Comparison of ENCODE assay signal across 2 cellular contexts in the genomic region with DNA sequence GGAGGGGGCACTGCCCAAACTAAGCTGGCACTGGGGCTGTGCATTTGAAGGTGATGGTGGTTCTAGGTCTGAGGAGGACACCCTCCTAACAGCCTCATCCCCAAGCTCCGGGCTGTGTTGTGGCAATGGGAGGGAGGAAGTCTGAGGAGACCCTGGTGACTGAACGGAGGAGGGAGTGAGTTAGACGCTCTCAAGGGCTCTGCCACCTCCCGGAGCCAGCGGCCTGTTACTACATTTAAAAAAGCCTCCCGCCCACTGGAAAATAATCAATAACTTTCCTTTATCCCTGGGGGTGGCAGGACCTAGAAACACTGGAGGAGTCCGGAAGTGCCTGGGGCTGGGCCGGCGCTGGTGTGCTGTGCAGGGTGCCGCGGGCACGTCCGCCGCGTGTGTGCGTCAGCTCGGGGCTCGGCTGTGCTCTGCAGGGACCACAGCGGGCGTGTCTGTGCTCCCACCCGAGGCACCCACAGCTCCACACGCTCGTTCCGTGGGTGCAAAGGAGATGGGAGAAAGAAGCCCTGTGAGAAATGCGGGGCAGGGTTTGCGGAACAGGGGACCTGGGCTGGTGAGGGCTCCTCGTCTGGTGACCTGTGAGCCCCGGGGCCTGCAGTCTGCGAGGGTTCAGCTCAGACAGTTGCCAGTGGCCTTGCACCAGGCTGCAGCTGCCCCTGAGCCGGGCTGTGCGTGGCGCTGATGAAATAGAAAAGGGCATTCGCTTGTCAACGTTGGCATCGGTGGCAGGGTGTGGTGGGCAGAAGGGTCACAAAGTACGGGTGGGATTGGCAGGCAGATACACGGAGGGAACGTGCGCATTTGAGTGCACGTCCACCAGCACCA.
TF ChIP-seq lines count a peak whose summit lies in the region.

No MANE protein-coding gene starts in this region.

TF ChIP-seq in GM23338, 12 proteins besides CTCF, POLR2A, EP300 and RAD21 (continued from another document and continues in another):
- TF ChIP-seq, protein P1, sequence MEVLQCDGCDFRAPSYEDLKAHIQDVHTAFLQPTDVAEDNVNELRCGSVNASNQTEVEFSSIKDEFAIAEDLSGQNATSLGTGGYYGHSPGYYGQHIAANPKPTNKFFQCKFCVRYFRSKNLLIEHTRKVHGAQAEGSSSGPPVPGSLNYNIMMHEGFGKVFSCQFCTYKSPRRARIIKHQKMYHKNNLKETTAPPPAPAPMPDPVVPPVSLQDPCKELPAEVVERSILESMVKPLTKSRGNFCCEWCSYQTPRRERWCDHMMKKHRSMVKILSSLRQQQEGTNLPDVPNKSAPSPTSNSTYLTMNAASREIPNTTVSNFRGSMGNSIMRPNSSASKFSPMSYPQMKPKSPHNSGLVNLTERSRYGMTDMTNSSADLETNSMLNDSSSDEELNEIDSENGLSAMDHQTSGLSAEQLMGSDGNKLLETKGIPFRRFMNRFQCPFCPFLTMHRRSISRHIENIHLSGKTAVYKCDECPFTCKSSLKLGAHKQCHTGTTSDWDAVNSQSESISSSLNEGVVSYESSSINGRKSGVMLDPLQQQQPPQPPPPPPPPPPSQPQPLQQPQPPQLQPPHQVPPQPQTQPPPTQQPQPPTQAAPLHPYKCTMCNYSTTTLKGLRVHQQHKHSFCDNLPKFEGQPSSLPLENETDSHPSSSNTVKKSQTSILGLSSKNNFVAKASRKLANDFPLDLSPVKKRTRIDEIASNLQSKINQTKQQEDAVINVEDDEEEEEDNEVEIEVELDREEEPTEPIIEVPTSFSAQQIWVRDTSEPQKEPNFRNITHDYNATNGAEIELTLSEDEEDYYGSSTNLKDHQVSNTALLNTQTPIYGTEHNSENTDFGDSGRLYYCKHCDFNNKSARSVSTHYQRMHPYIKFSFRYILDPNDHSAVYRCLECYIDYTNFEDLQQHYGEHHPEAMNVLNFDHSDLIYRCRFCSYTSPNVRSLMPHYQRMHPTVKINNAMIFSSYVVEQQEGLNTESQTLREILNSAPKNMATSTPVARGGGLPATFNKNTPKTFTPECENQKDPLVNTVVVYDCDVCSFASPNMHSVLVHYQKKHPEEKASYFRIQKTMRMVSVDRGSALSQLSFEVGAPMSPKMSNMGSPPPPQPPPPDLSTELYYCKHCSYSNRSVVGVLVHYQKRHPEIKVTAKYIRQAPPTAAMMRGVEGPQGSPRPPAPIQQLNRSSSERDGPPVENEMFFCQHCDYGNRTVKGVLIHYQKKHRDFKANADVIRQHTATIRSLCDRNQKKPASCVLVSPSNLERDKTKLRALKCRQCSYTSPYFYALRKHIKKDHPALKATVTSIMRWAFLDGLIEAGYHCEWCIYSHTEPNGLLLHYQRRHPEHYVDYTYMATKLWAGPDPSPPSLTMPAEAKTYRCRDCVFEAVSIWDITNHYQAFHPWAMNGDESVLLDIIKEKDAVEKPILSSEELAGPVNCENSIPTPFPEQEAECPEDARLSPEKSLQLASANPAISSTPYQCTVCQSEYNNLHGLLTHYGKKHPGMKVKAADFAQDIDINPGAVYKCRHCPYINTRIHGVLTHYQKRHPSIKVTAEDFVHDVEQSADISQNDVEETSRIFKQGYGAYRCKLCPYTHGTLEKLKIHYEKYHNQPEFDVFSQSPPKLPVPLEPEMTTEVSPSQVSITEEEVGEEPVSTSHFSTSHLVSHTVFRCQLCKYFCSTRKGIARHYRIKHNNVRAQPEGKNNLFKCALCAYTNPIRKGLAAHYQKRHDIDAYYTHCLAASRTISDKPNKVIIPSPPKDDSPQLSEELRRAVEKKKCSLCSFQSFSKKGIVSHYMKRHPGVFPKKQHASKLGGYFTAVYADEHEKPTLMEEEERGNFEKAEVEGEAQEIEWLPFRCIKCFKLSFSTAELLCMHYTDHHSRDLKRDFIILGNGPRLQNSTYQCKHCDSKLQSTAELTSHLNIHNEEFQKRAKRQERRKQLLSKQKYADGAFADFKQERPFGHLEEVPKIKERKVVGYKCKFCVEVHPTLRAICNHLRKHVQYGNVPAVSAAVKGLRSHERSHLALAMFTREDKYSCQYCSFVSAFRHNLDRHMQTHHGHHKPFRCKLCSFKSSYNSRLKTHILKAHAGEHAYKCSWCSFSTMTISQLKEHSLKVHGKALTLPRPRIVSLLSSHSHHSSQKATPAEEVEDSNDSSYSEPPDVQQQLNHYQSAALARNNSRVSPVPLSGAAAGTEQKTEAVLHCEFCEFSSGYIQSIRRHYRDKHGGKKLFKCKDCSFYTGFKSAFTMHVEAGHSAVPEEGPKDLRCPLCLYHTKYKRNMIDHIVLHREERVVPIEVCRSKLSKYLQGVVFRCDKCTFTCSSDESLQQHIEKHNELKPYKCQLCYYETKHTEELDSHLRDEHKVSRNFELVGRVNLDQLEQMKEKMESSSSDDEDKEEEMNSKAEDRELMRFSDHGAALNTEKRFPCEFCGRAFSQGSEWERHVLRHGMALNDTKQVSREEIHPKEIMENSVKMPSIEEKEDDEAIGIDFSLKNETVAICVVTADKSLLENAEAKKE (CRISPR knock-in tag; IDR thresholded peaks at IDR 0.05): no peak
- TF ChIP-seq REST (IDR thresholded peaks at IDR 0.05; ENCODE audit: unreplicated experiment): no peak
- no peak for TF ChIP-seq EZH2phosphoT487 (IDR thresholded peaks at IDR 0.05; ENCODE audit: unreplicated experiment)
- no peak for TF ChIP-seq EZH2 (IDR thresholded peaks at IDR 0.05; ENCODE audit: low read depth, unreplicated experiment)
- TF ChIP-seq, protein P2, sequence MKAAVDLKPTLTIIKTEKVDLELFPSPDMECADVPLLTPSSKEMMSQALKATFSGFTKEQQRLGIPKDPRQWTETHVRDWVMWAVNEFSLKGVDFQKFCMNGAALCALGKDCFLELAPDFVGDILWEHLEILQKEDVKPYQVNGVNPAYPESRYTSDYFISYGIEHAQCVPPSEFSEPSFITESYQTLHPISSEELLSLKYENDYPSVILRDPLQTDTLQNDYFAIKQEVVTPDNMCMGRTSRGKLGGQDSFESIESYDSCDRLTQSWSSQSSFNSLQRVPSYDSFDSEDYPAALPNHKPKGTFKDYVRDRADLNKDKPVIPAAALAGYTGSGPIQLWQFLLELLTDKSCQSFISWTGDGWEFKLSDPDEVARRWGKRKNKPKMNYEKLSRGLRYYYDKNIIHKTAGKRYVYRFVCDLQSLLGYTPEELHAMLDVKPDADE (IDR thresholded peaks at IDR 0.05): no peak
- TF ChIP-seq NANOG (IDR thresholded peaks at IDR 0.05; ENCODE audit: borderline replicate concordance): no peak
- TF ChIP-seq ZNF331 (CRISPR knock-in tag; IDR thresholded peaks at IDR 0.05; ENCODE audit: low read depth): no peak

TF ChIP-seq in WTC11, 78 proteins besides CTCF, POLR2A, EP300 and RAD21 (continued from another document):
- TF ChIP-seq ZNF423 (CRISPR knock-in tag; IDR thresholded peaks at IDR 0.05) (no peak), FOXP1 (CRISPR knock-in tag; IDR thresholded peaks at IDR 0.05; ENCODE audit: borderline replicate concordance) (0 out of 2 replicates have a peak, but pooled peaks have one; percentile 41), GTF2I (CRISPR knock-in tag; conservative IDR thresholded peaks at IDR 0.05) (no peak)
- TF ChIP-seq, protein P3, sequence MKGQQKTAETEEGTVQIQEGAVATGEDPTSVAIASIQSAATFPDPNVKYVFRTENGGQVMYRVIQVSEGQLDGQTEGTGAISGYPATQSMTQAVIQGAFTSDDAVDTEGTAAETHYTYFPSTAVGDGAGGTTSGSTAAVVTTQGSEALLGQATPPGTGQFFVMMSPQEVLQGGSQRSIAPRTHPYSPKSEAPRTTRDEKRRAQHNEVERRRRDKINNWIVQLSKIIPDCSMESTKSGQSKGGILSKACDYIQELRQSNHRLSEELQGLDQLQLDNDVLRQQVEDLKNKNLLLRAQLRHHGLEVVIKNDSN (CRISPR knock-in tag; IDR thresholded peaks at IDR 0.05): no peak
